In the genomic region with DNA sequence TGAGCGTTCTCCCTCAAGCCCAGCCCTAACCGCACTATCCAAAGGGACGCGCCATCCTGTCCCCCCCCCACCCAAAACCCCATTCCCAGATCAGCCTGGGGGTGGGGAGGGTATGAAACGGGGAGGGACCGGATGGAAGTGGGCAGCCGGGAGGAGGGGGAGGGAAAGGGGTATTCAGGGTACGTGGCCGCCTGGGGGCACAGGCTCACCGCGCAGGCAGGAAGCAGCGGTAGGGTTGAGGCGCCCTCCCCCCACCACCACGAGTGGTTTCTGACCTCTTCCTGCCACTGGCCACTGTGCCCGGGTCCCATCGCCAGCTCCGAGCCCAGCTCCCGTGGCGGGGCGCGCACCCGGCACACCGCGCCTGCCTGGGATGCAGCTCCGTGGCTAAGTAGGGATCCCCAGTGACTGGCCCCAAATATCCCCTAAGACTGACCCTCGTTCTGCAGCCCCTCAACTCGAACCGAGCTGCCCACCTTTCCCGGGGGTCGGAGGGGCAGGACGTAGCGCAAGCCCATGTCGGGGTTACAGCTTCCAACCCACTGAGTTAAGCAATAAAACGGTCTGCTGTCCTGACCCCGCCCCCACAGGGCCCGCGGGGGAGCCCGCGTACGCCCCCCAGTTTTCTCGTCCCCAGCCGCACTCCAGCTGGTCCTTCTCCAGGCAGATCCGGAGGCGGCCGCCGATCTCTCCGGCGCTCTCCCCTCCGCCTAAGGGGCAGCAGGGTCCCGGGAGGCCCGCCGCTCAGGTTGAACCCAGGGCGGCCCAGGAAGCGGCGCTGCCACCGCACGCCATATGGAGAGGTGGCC, we compare ENCODE assay signal across 8 cellular contexts. TPM values are rescaled to one million over a fixed set of nuclear protein-coding genes. Genes with fewer than 3 reads are reported as not detected.
DNase-seq lines count a peak whose midpoint lies in the region; ATAC-seq and TF ChIP-seq lines count a peak whose summit lies in the region.

No MANE protein-coding gene starts in this region.

- H3K4me1 ChIP-seq in H9 (ENCODE audit: insufficient read depth, low read length) (peaks cover 10% of the 10 kb centered on the region; the same call in 1 of the 2 replicates), gastroesophageal sphincter (peaks cover 3 to 80% (median 26%) of the 10 kb centered on the region in 3 donors)

- H3T11ph ChIP-seq in H9 (ENCODE audit: low read length) = no peak overlapping the region

- peak overlapping the region; percentile 81 for H3K4me2 ChIP-seq in H9 (ENCODE audit: insufficient read depth, insufficient read length, low read length)

- peak overlapping the region; percentile 63 for H4K91ac ChIP-seq in H9 (ENCODE audit: insufficient read length, low read depth, low read length)

- H2BK15ac ChIP-seq in H9 (ENCODE audit: low read depth, low read length) = no peak overlapping the region

- no CpG with 5 or more reads among the region's 57 CpGs for WGBS in H9 (ENCODE audit: extremely low coverage, insufficient read length, low lambda C conversion rate)
- WGBS in gastroesophageal sphincter (ENCODE audit: low coverage in 1 of 2), 2 donors = 0% methylated on average over 5 of the region's 57 CpGs; no CpG with 5 or more reads in 1 of the 2 donors

- H3K79me2 ChIP-seq in H9 (ENCODE audit: insufficient read depth, low read length) = peaks cover 43% of the 10 kb centered on the region

- H3K27ac Mint-ChIP-seq in CD4-positive, alpha-beta T cell = peak overlapping the region; percentile 97
- H3K27ac Mint-ChIP-seq in H9 (peak overlapping the region; percentile 81 to 90 (median 87); a peak in 3 of 7 replicates), osteocyte (ENCODE audit: unreplicated experiment) (peak overlapping the region; percentile 95)
- H3K27ac Mint-ChIP-seq in activated naive CD4-positive, alpha-beta T cell treated with anti-CD3 and anti-CD28 coated beads for 36 hours = peak overlapping the region; percentile 75

- TF ChIP-seq CTCF in CD4-positive, alpha-beta T cell (IDR thresholded peaks at IDR 0.05) = no peak
- no peak; the same call in 2 of the 3 replicates for TF ChIP-seq CTCF in H9 (conservative IDR thresholded peaks at IDR 0.05)
- peak in 3 of 4 experiments; percentile 30 to 48 (median 33) for TF ChIP-seq CTCF in gastroesophageal sphincter (IDR thresholded peaks at IDR 0.05)
- TF ChIP-seq CTCF in osteocyte (IDR thresholded peaks at IDR 0.05) = no peak

- H3K9me3 Mint-ChIP-seq in CD4-positive, alpha-beta T cell = no peaks in the 10 kb centered on the region
- no peaks in the 10 kb centered on the region for H3K9me3 Mint-ChIP-seq in H9
- peaks cover 15% of the 10 kb centered on the region for H3K9me3 Mint-ChIP-seq in activated naive CD4-positive, alpha-beta T cell treated with anti-CD3 and anti-CD28 coated beads for 36 hours
- no peaks in the 10 kb centered on the region for H3K9me3 Mint-ChIP-seq in osteocyte (ENCODE audit: unreplicated experiment)

- H3K56ac ChIP-seq in H9 (ENCODE audit: insufficient read length, low read depth, low read length) = no peak overlapping the region

- no peak overlapping the region for H2BK5ac ChIP-seq in H9 (ENCODE audit: insufficient read length, low read length)

- peaks cover 4% of the 10 kb centered on the region for H4K20me1 ChIP-seq in H9 (ENCODE audit: control insufficient read depth, insufficient read depth, insufficient read length)

- peaks cover 55% of the 10 kb centered on the region for H3K4me1 Mint-ChIP-seq in CD4-positive, alpha-beta T cell (ENCODE audit: low read depth)
- peaks cover 47 to 48% of the 10 kb centered on the region in 2 experiments for H3K4me1 Mint-ChIP-seq in H9
- peaks cover 32% of the 10 kb centered on the region for H3K4me1 Mint-ChIP-seq in activated naive CD4-positive, alpha-beta T cell treated with anti-CD3 and anti-CD28 coated beads for 36 hours (ENCODE audit: low read depth)
- peaks cover 68% of the 10 kb centered on the region for H3K4me1 Mint-ChIP-seq in osteocyte (ENCODE audit: unreplicated experiment)

- peaks cover 8% of the 10 kb centered on the region for H3K79me1 ChIP-seq in H9 (ENCODE audit: insufficient read depth, low read depth, low read length, poor library complexity, severe bottlenecking)

- peak overlapping the region; percentile 71 to 89 for H3K4me3 ChIP-seq in gastroesophageal sphincter

- no peak overlapping the region for H2AFZ ChIP-seq in H9 (ENCODE audit: low read length)

- peak; percentile 28 for ATAC-seq in CD4-positive, alpha-beta T cell (ENCODE audit: poor library complexity)
- ATAC-seq in gastroesophageal sphincter (peak; percentile 44), HG03175 (IDR thresholded peaks at IDR 0.05; ENCODE audit: unreplicated experiment) (no peak), HG03378 (IDR thresholded peaks at IDR 0.05; ENCODE audit: unreplicated experiment) (no peak)

- H2BK12ac ChIP-seq in H9 (ENCODE audit: insufficient read length, low read depth, low read length) = no peak overlapping the region

- CTCF ChIA-PET in CD4-positive, alpha-beta T cell (lab: Charles Lee) = interaction anchor here (0.6 to 0.8 kb wide), 3 partner anchors 8 to 112 kb away, joined by 3 to 4 read pairs (median 3); no protein-coding TSS in a partner anchor
- CTCF ChIA-PET in activated naive CD4-positive, alpha-beta T cell treated with anti-CD3 and anti-CD28 coated beads for 36 hours (lab: Charles Lee) = interaction anchor here (0.9 to 1.5 kb wide), 4 partner anchors 12 to 64 kb away, joined by 3 to 4 read pairs (median 4); no protein-coding TSS in a partner anchor

- H2BK120ac ChIP-seq in H9 (ENCODE audit: low read depth, low read length, poor library complexity, severe bottlenecking) = no peak overlapping the region

- H3K36me3 Mint-ChIP-seq in CD4-positive, alpha-beta T cell (ENCODE audit: low read depth) = peaks cover 47% of the 10 kb centered on the region
- H3K36me3 Mint-ChIP-seq in H9 (ENCODE audit: insufficient read depth in 1 of 3, low read depth in 3 of 3) (peaks cover 22 to 43% (median 32%) of the 10 kb centered on the region in 3 experiments), osteocyte (ENCODE audit: unreplicated experiment) (peaks cover 17% of the 10 kb centered on the region)
- peaks cover 24% of the 10 kb centered on the region for H3K36me3 Mint-ChIP-seq in activated naive CD4-positive, alpha-beta T cell treated with anti-CD3 and anti-CD28 coated beads for 36 hours (ENCODE audit: low read depth)

- peak; percentile 84 to 95 for TF ChIP-seq POLR2A in gastroesophageal sphincter (IDR thresholded peaks at IDR 0.05)

- no peak overlapping the region for H4K5ac ChIP-seq in H9 (ENCODE audit: insufficient read length, low read depth, low read length)

- H3K27me3 ChIP-seq in CD4-positive, alpha-beta T cell (ENCODE audit: control insufficient read depth, insufficient read depth, low read length) = no peaks in the 10 kb centered on the region
- H3K27me3 ChIP-seq in H9 (ENCODE audit: insufficient read depth, low read length) = no peaks in the 10 kb centered on the region
- H3K27me3 ChIP-seq in gastroesophageal sphincter = no peaks in the 10 kb centered on the region

- intact Hi-C loops in CD4-positive, alpha-beta T cell (cut with DNase I, micrococcal nuclease) = loop anchor here (1.0 to 5.0 kb wide), 3 partner anchors 10 to 174 kb away; partner anchors contain the start of gene DCAF5 (in 1 of the 2)
- intact Hi-C loops in activated naive CD4-positive, alpha-beta T cell treated with anti-CD3 and anti-CD28 coated beads for 36 hours (cut with micrococcal nuclease) = loop anchor here (1.0 to 10.0 kb wide), 7 partner anchors 67 to 789 kb away; partner anchors contain the start of genes DCAF5, ERH, SLC39A9 and SRSF5

- peak overlapping the region; percentile 90 for H3K18ac ChIP-seq in H9 (ENCODE audit: insufficient read length, low read depth, low read length)

- H2BK20ac ChIP-seq in H9 (ENCODE audit: low read depth, low read length, poor library complexity, severe bottlenecking) = no peak overlapping the region

- peaks cover 0 to 19% of the 10 kb centered on the region in 2 donors for H3K36me3 ChIP-seq in gastroesophageal sphincter

- H3K14ac ChIP-seq in H9 (ENCODE audit: insufficient read depth, low read length) = peak overlapping the region; percentile 96

- peak in 9 of 10 experiments; percentile 19 to 58 (median 36) for DNase-seq in CD4-positive, alpha-beta T cell
- DNase-seq in H9 (peak; percentile 73), osteocyte (ENCODE audit: extremely low spot score, unreplicated experiment) (peak; percentile 90)
- peak; percentile 71 for DNase-seq in activated naive CD4-positive, alpha-beta T cell treated with anti-CD3 and anti-CD28 coated beads for 36 hours

- no peak overlapping the region for H3K23ac ChIP-seq in H9 (ENCODE audit: insufficient read length, low read depth, low read length)

- POLR2A ChIA-PET in CD4-positive, alpha-beta T cell (lab: Charles Lee) = interaction anchor here (0.7 to 1.6 kb wide), 14 partner anchors 8 to 1019 kb away, joined by 3 to 10 read pairs (median 3); no protein-coding TSS in a partner anchor

- peak overlapping the region; percentile 95 for H3K4me3 Mint-ChIP-seq in CD4-positive, alpha-beta T cell
- H3K4me3 Mint-ChIP-seq in H9 = peak overlapping the region; percentile 86 to 91
- peak overlapping the region; percentile 78 for H3K4me3 Mint-ChIP-seq in activated naive CD4-positive, alpha-beta T cell treated with anti-CD3 and anti-CD28 coated beads for 36 hours
- peak overlapping the region; percentile 84 for H3K4me3 Mint-ChIP-seq in osteocyte (ENCODE audit: unreplicated experiment)

- no peaks in the 10 kb centered on the region for H3K9me3 ChIP-seq in CD4-positive, alpha-beta T cell (ENCODE audit: control insufficient read depth, low read length)
- H3K9me3 ChIP-seq in H9 (ENCODE audit: control insufficient read depth, low read depth, low read length) = no peaks in the 10 kb centered on the region
- no peaks in the 10 kb centered on the region for H3K9me3 ChIP-seq in gastroesophageal sphincter

- no peak overlapping the region for H4K8ac ChIP-seq in H9 (replicated peaks; ENCODE audit: insufficient read length, low read depth, low read length)

- H3K4ac ChIP-seq in H9 (ENCODE audit: low read depth, low read length) = no peak overlapping the region; the same call in 1 of the 2 replicates

- peak overlapping the region; percentile 86 for H3K9ac ChIP-seq in H9 (ENCODE audit: extremely low read depth, insufficient read length, low read length)

- no peak for TF ChIP-seq EP300 in gastroesophageal sphincter (IDR thresholded peaks at IDR 0.05)

- peaks cover 17% of the 10 kb centered on the region for H3K23me2 ChIP-seq in H9 (ENCODE audit: insufficient read length, low read depth, low read length, poor library complexity, severe bottlenecking)

- peak overlapping the region; percentile 78 for H3K27ac ChIP-seq in CD4-positive, alpha-beta T cell (ENCODE audit: low read depth, low read length)
- H3K27ac ChIP-seq in H9 (ENCODE audit: insufficient read length, low read depth, low read length) = peak overlapping the region; percentile 43
- H3K27ac ChIP-seq in gastroesophageal sphincter = peak overlapping the region; percentile 94 to 100 (median 98)

- H2AK5ac ChIP-seq in H9 (ENCODE audit: insufficient read length, low read length) = no peak overlapping the region

- no peaks in the 10 kb centered on the region for H3K27me3 Mint-ChIP-seq in CD4-positive, alpha-beta T cell
- H3K27me3 Mint-ChIP-seq in H9 (ENCODE audit: low read depth) (peaks cover 8% of the 10 kb centered on the region), osteocyte (ENCODE audit: unreplicated experiment) (no peaks in the 10 kb centered on the region)
- H3K27me3 Mint-ChIP-seq in activated naive CD4-positive, alpha-beta T cell treated with anti-CD3 and anti-CD28 coated beads for 36 hours (ENCODE audit: low read depth) = no peaks in the 10 kb centered on the region

RNA-seq across cellular contexts. Expression of gene ACTN1, which starts 1.2 kb away (rescaled TPM):
- total RNA-seq in CD4-positive, alpha-beta T cell = 100 to 1,000 TPM; 128 to 143 TPM
- 218 and 219 TPM in 2 replicates for total RNA-seq in H9 (2021)
- polyA plus RNA-seq in PFSK-1 (2012; ENCODE audit: insufficient read length, low read depth) = 189 TPM
- 10 to 100 TPM; 79.7 to 80.6 TPM for total RNA-seq in activated naive CD4-positive, alpha-beta T cell treated with anti-CD3 and anti-CD28 coated beads for 36 hours
- total RNA-seq in gastroesophageal sphincter = 1,000 to 10,000 TPM in 2 of 4 donors, 100 to 1,000 TPM in 2; 776 to 1,910 (median 969) TPM
- 371 and 380 TPM in 2 replicates for total RNA-seq in osteocyte

Comparison
In these comparisons a context has a peak if more than half of its experiments do, and no peak if none do; other contexts are left out.
1. ATAC-seq: peak in CD4-positive, alpha-beta T cell (single experiment) and gastroesophageal sphincter (single experiment); none in HG03175 (single experiment) and HG03378 (single experiment).
2. DNase-seq: peak in every context shown above with its lines; median percentile 90 in osteocyte; 73 in H9; 71 in activated naive CD4-positive, alpha-beta T cell treated with anti-CD3 and anti-CD28 coated beads for 36 hours; 36 in CD4-positive, alpha-beta T cell.
3. H3K27ac ChIP-seq: peak in every context shown above with its lines; median percentile 98 in gastroesophageal sphincter; 78 in CD4-positive, alpha-beta T cell; 43 in H9.
4. CTCF ChIP-seq: peak in gastroesophageal sphincter (3 of 4); none in CD4-positive, alpha-beta T cell (single experiment), H9 (single experiment) and osteocyte (single experiment).
5. Peak in every context shown above with its lines, with median percentiles within 50 percentile points of each other: H3K27ac Mint-ChIP-seq and H3K4me3 Mint-ChIP-seq.